In the genomic region with DNA sequence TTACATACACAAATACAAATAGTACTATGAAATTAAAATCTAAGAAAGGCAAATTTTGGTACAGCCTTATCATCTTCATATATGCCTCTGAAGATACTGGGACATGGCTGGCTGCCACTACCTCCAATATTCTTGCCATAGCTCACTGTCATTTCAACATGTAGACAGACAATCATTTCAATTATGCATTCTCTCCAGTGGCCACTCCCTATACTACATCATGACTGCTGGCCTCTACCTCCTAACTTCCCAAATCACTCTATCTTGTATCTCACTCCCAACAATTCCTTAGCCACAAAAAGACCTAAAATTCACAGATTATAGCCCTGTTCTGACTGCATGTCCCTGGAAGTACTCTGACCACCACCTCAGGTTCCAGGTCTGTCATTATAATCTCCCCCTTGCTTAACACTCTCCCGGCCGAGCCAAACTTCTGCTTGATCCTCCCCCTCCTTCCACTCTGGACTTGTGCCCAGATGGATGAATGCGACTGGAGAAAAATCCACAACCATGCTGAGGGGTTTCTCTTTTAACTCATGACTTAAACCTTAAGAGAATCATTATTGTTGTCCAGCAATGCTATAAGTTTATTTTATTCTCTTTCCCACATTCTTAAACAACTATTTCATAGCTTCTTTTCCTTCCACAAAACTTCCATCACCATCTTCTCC, we compare ENCODE assay signal across 17 cellular contexts.
DNase-seq lines count a peak whose midpoint lies in the region; ATAC-seq and TF ChIP-seq lines count a peak whose summit lies in the region.
"Had no signal": no experiment of that assay in that cellular context is flagged by ENCODE, and none has a peak within 500 bp of the region (broad histone marks: within the 10 kb centered on the region; RNA-seq: fewer than 3 reads in every experiment).

No MANE protein-coding gene starts in this region.

- H3K9me2 ChIP-seq in SK-N-SH = peaks cover 5% of the 10 kb centered on the region; the same call in 1 of the 2 replicates

- peaks cover 3% of the 10 kb centered on the region for H3F3A ChIP-seq in SK-N-SH (replicated peaks; ENCODE audit: insufficient read depth)

- POLR2A ChIA-PET in SK-N-SH (lab: Yijun Ruan, JAX) = no interaction called here

- TF ChIP-seq CTCF in SK-N-SH (IDR thresholded peaks at IDR 0.05) (no peak; the same call in 1 of the 2 replicates), fibroblast of pulmonary artery (IDR thresholded peaks at IDR 0.05; ENCODE audit: low read length, missing control alignments) (no peak)

- DNase-seq in DMS 273 (lab: John Stamatoyannopoulos, UW; ENCODE audit: unreplicated experiment) (peak; percentile 1), DMS 273 treated with DMSO at 0.1 percent for 48 hours (lab: John Stamatoyannopoulos, UW) (no peak), SK-N-SH (no peak), fibroblast of pulmonary artery (ENCODE audit: low read depth) (peak; percentile 22), activated gamma-delta T cell (lab: John Stamatoyannopoulos, UW) (no peak), NCI-H2227 treated with DMSO at 0.1 percent for 48 hours (lab: John Stamatoyannopoulos, UW) (no peak)
- DNase-seq: Calu3, DND-41, H7, Karpas-422, NCI-H1436, NCI-H2029 treated with DMSO at 0.1 percent for 48 hours, NCI-H526, SJCRH30 had no signal

- TF ChIP-seq RAD21 in SK-N-SH (IDR thresholded peaks at IDR 0.05; ENCODE audit: low read length) = no peak

- no peak overlapping the region for H3K9ac ChIP-seq in SK-N-SH

- no peak overlapping the region; the same call in 1 of the 2 replicates for H2AFZ ChIP-seq in SK-N-SH (ENCODE audit: low read depth)

- H3K36me3 ChIP-seq in SK-N-SH (replicated peaks in 1 of 2; ENCODE audit: control insufficient read depth in 1 of 2, insufficient read depth in 2 of 2, low read length in 1 of 2) = no peaks in the 10 kb centered on the region
- H3K36me3 ChIP-seq: SJCRH30 had no signal

- H3K4me3 ChIP-seq in SK-N-SH (ENCODE audit: low read depth in 2 of 2, low read length in 1 of 2) = 0 out of 4 replicates have a peak overlapping the region, but pooled peaks of 1 of the 2 experiments have one; percentile 17
- no peak overlapping the region for H3K4me3 ChIP-seq in fibroblast of pulmonary artery (replicated peaks; ENCODE audit: low read depth, low read length)
- H3K4me3 ChIP-seq: SJCRH30 had no signal

- H3K27ac ChIP-seq in SK-N-SH (ENCODE audit: low read depth in 2 of 2, low read length in 1 of 2) = no peak overlapping the region
- H3K27ac ChIP-seq: 22Rv1, SJCRH30 had no signal

- no peak for ATAC-seq in HG03342 (IDR thresholded peaks at IDR 0.05; ENCODE audit: unreplicated experiment)
- ATAC-seq in GM19035 (IDR thresholded peaks at IDR 0.05; ENCODE audit: unreplicated experiment) = no peak

- TF ChIP-seq EP300 in SK-N-SH (IDR thresholded peaks at IDR 0.05; ENCODE audit: borderline replicate concordance in 1 of 2, low read depth in 1 of 2, low read length in 1 of 2) = no peak

- 28% methylated on average over 3 of the region's 3 CpGs for WGBS in SK-N-SH (ENCODE audit: low lambda C conversion rate)

- no peak overlapping the region for H3K4me2 ChIP-seq in SK-N-SH

- H3K9me3 ChIP-seq in SK-N-SH = no peaks in the 10 kb centered on the region
- H3K9me3 ChIP-seq: SJCRH30 had no signal

- no peaks in the 10 kb centered on the region for H3K4me1 ChIP-seq in SK-N-SH (ENCODE audit: control insufficient read depth in 1 of 2, insufficient read depth in 2 of 2, low read depth in 1 of 2, low read length in 1 of 2)
- H3K4me1 ChIP-seq: SJCRH30 had no signal

- no peaks in the 10 kb centered on the region for H4K20me1 ChIP-seq in SK-N-SH (ENCODE audit: insufficient read depth)

- H3K79me2 ChIP-seq in SK-N-SH (ENCODE audit: insufficient read depth) = no peaks in the 10 kb centered on the region

- no peaks in the 10 kb centered on the region for H3K27me3 ChIP-seq in SK-N-SH (ENCODE audit: insufficient read depth)
- H3K27me3 ChIP-seq: SJCRH30 had no signal

- CTCF ChIA-PET in SK-N-SH (lab: Yijun Ruan, JAX) = interaction anchor here (0.9 kb wide), 1 partner anchor 14 kb away, joined by 4 read pairs; no protein-coding TSS in a partner anchor

TF ChIP-seq in SK-N-SH, 30 proteins besides CTCF, POLR2A, EP300 and RAD21:
- TF ChIP-seq NFIC (IDR thresholded peaks at IDR 0.05; ENCODE audit: borderline replicate concordance) (peak; percentile 42), YY1 (IDR thresholded peaks at IDR 0.05; ENCODE audit: low read depth) (no peak)

Comparison
In these comparisons a context has a peak if more than half of its experiments do, and no peak if none do; other contexts are left out.
1. DNase-seq: peak in DMS 273 (single experiment) and fibroblast of pulmonary artery (single experiment); none in DMS 273 treated with DMSO at 0.1 percent for 48 hours (single experiment), SK-N-SH (single experiment), activated gamma-delta T cell (single experiment) and NCI-H2227 treated with DMSO at 0.1 percent for 48 hours (single experiment).